Comparison of ENCODE assay signal across 16 cellular contexts in the genomic region with DNA sequence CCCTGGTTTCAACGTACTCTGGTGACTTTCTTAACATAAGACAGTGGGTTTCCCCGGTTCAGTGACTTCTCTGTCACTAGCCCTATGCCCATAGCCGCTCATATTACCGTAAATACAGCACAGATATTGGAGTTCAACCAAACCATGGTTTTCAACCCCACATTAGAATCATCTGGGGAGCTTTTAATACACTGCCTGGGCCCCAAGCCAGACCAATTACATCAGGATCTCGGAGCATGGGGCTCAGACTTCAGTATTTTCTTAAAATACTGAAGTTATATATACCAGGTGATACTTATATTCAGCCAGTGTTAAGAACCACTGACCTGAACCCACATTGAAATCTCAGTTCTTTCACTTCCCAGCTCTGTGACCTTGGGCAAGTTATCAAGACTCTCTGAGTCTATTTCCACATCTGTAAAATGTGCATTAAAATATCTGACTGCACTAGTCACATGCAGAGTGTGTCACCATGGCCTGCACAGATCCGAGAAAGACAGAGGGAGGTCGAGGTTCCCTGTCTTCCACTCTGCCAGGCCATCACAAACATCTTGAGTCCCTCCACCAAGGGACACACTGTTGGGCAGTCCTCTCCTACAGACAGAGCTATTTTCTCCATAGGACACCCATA. TPM values are rescaled to one million over a fixed set of nuclear protein-coding genes. Genes with fewer than 3 reads are reported as not detected.
DNase-seq lines count a peak whose midpoint lies in the region; ATAC-seq, FAIRE-seq and TF ChIP-seq lines count a peak whose summit lies in the region.
"Had no signal": no experiment of that assay in that cellular context is flagged by ENCODE, and none has a peak within 500 bp of the region (broad histone marks: within the 10 kb centered on the region; RNA-seq: fewer than 3 reads in every experiment).

No MANE protein-coding gene starts in this region.

- POLR2A ChIA-PET in HepG2 (lab: Yijun Ruan, JAX) = no interaction called here

- intact Hi-C loops in HepG2 (cut with micrococcal nuclease; ENCODE audit: unreplicated experiment) = no loop called here
- intact Hi-C loops in right lobe of liver (cut with DNase I) = no loop called here
- intact Hi-C loops in activated T-helper 1 cell treated with anti-CD3 and anti-CD28 coated beads, Interleukin-12 subunit alpha, Interleukin-12 subunit beta, Interleukin-2, Interleukin-4 antibody, amounts not matched to agents 30 ng/mL and 10 ng/mL and 1 ng/mL, durations not matched to agents 14 hours and 24 hours and 36 hours (cut with micrococcal nuclease) = no loop called here

- TF ChIP-seq EP300 in HepG2 (IDR thresholded peaks at IDR 0.05; ENCODE audit: low read depth in 2 of 2, low read length in 2 of 2) (no peak), HepG2 (CRISPR knock-in tag; IDR thresholded peaks at IDR 0.05; ENCODE audit: borderline replicate concordance) (no peak)

- no peak for TF ChIP-seq RAD21 in HepG2 (CRISPR knock-in tag; IDR thresholded peaks at IDR 0.05)

- H3K4me1 ChIP-seq in HepG2 (ENCODE audit: insufficient read depth, low read length) (no peaks in the 10 kb centered on the region), right lobe of liver (no peaks in the 10 kb centered on the region)

- FAIRE-seq in HepG2 (lab: Jason Lieb, UNC) = no peak
- FAIRE-seq: H1 had no signal

- no peaks in the 10 kb centered on the region for H3K79me2 ChIP-seq in HepG2 (ENCODE audit: insufficient read depth, low read length)

- no peak overlapping the region for H3K4me3 ChIP-seq in HepG2 (replicated peaks in 1 of 3; ENCODE audit: insufficient read depth in 1 of 3, low read depth in 2 of 3, low read length in 3 of 3)
- H3K4me3 ChIP-seq in right lobe of liver = no peak overlapping the region
- H3K4me3 ChIP-seq in astrocyte of the spinal cord (ENCODE audit: low read depth, low read length) = no peak overlapping the region

- ATAC-seq in HepG2 (no peak), right lobe of liver (no peak), GM21723 (IDR thresholded peaks at IDR 0.05; ENCODE audit: unreplicated experiment) (no peak)

- DNase-seq in HepG2 (ENCODE audit: low spot score) (no peak), right lobe of liver (no peak), astrocyte of the spinal cord (ENCODE audit: low read depth, low spot score) (peak; percentile 15), iris pigment epithelial cell (ENCODE audit: low read depth) (peak; percentile 38), activated gamma-delta T cell (lab: John Stamatoyannopoulos, UW) (no peak), A172 (ENCODE audit: low spot score) (no peak)
- DNase-seq in activated T-helper 1 cell treated with anti-CD3 and anti-CD28 coated beads, Interleukin-12 subunit alpha, Interleukin-12 subunit beta, Interleukin-2, Interleukin-4 antibody, amounts not matched to agents 30 ng/mL and 10 ng/mL and 1 ng/mL, durations not matched to agents 14 hours and 24 hours and 36 hours (ENCODE audit: low spot score) = no peak
- DNase-seq: GF-D8, NCI-H1930, NCI-H2171 treated with DMSO at 0.1 percent for 48 hours, NCI-H510A, NCI-H82, SHP77 treated with DMSO at 0.1 percent for 48 hours had no signal

- no peaks in the 10 kb centered on the region for H3K4me1 Mint-ChIP-seq in activated T-helper 1 cell treated with anti-CD3 and anti-CD28 coated beads, Interleukin-12 subunit alpha, Interleukin-12 subunit beta, Interleukin-2, Interleukin-4 antibody, amounts not matched to agents 30 ng/mL and 10 ng/mL and 1 ng/mL, durations not matched to agents 14 hours and 24 hours and 36 hours (ENCODE audit: low read depth)

- H3K27me3 ChIP-seq in HepG2 (ENCODE audit: control insufficient read depth in 1 of 2, insufficient read depth in 2 of 2, low read length in 2 of 2) (peaks cover 1 to 12% of the 10 kb centered on the region in 2 experiments; a peak in 4 of 5 replicates), right lobe of liver (no peaks in the 10 kb centered on the region)

- no peaks in the 10 kb centered on the region for H3K36me3 ChIP-seq in HepG2 (replicated peaks in 1 of 2; ENCODE audit: control insufficient read depth in 1 of 2, insufficient read depth in 2 of 2, low read length in 2 of 2)
- H3K36me3 ChIP-seq in right lobe of liver = no peaks in the 10 kb centered on the region

- no peak overlapping the region for H3K4me3 Mint-ChIP-seq in activated T-helper 1 cell treated with anti-CD3 and anti-CD28 coated beads, Interleukin-12 subunit alpha, Interleukin-12 subunit beta, Interleukin-2, Interleukin-4 antibody, amounts not matched to agents 30 ng/mL and 10 ng/mL and 1 ng/mL, durations not matched to agents 14 hours and 24 hours and 36 hours

- TF ChIP-seq POLR2A in HepG2 (IDR thresholded peaks at IDR 0.05; ENCODE audit: insufficient read depth in 1 of 2, low read depth in 2 of 2, low read length in 2 of 2) (no peak), right lobe of liver (IDR thresholded peaks at IDR 0.05) (no peak)

- no TSS peak for BruUV-seq in HepG2 (replicated peaks; lab: Mats Ljungman, UMichigan)

- no peak overlapping the region for H3K9ac ChIP-seq in HepG2 (ENCODE audit: insufficient read depth, low read depth, low read length)

- 4% methylated on average over 7 of the region's 7 CpGs for WGBS in HepG2 (ENCODE audit: low lambda C conversion rate)
- WGBS in right lobe of liver (ENCODE audit: insufficient coverage, low coverage, low lambda C conversion rate, missing lambda C conversion rate) = 72% methylated on average over 5 of the region's 7 CpGs

- H3K9me3 Mint-ChIP-seq in activated T-helper 1 cell treated with anti-CD3 and anti-CD28 coated beads, Interleukin-12 subunit alpha, Interleukin-12 subunit beta, Interleukin-2, Interleukin-4 antibody, amounts not matched to agents 30 ng/mL and 10 ng/mL and 1 ng/mL, durations not matched to agents 14 hours and 24 hours and 36 hours = peaks cover 4% of the 10 kb centered on the region

- H4K20me1 ChIP-seq in HepG2 (ENCODE audit: insufficient read depth, low read length) = no peaks in the 10 kb centered on the region

- H3K27ac ChIP-seq in HepG2 (ENCODE audit: extremely low read length, insufficient read depth, low read length) = no peak overlapping the region
- H3K27ac ChIP-seq in right lobe of liver = no peak overlapping the region
- H3K27ac ChIP-seq: 22Rv1 had no signal

- TF ChIP-seq CTCF in HepG2 (CRISPR knock-in tag; IDR thresholded peaks at IDR 0.05) (no peak), right lobe of liver (IDR thresholded peaks at IDR 0.05) (no peak), astrocyte of the spinal cord (IDR thresholded peaks at IDR 0.05; ENCODE audit: low read depth, low read length) (no peak)

- H3K27ac Mint-ChIP-seq in activated T-helper 1 cell treated with anti-CD3 and anti-CD28 coated beads, Interleukin-12 subunit alpha, Interleukin-12 subunit beta, Interleukin-2, Interleukin-4 antibody, amounts not matched to agents 30 ng/mL and 10 ng/mL and 1 ng/mL, durations not matched to agents 14 hours and 24 hours and 36 hours = no peak overlapping the region

- H3K27me3 Mint-ChIP-seq in activated T-helper 1 cell treated with anti-CD3 and anti-CD28 coated beads, Interleukin-12 subunit alpha, Interleukin-12 subunit beta, Interleukin-2, Interleukin-4 antibody, amounts not matched to agents 30 ng/mL and 10 ng/mL and 1 ng/mL, durations not matched to agents 14 hours and 24 hours and 36 hours (ENCODE audit: insufficient read depth) = peaks cover 2% of the 10 kb centered on the region

- in situ Hi-C loops in HepG2 (cut with HindIII; ENCODE audit: extremely low pct_ligation_motif_present, low pct_unique_long_range_greater_than_20kb) (no loop called here), astrocyte of the spinal cord (cut with HindIII; ENCODE audit: low sequenced_read_pairs) (no loop called here)

- no peak overlapping the region for H3K4me2 ChIP-seq in HepG2 (ENCODE audit: low read depth, low read length)

- CTCF ChIA-PET in HepG2 (lab: Yijun Ruan, JAX; ENCODE audit: low intra/inter-chr PET ratio, low total read pairs) = no interaction called here

- H3K9me3 ChIP-seq in HepG2 (ENCODE audit: low read length) (no peaks in the 10 kb centered on the region; the same call in 1 of the 2 replicates), right lobe of liver (no peaks in the 10 kb centered on the region)

- no peak overlapping the region for H2AFZ ChIP-seq in HepG2 (ENCODE audit: low read length)

- H3K36me3 Mint-ChIP-seq in activated T-helper 1 cell treated with anti-CD3 and anti-CD28 coated beads, Interleukin-12 subunit alpha, Interleukin-12 subunit beta, Interleukin-2, Interleukin-4 antibody, amounts not matched to agents 30 ng/mL and 10 ng/mL and 1 ng/mL, durations not matched to agents 14 hours and 24 hours and 36 hours (ENCODE audit: low read depth) = no peaks in the 10 kb centered on the region

RNA-seq across cellular contexts. Expression of gene IPO5, which starts 32.2 kb away (rescaled TPM):
- total RNA-seq in HepG2 (2016; rRNA removed; fragmentation: Illumina TruSeq; extraction: Trizol) (242 and 411 TPM in 2 replicates), right lobe of liver (10 to 100 TPM; 36.0 to 52.3 (median 45.2) TPM)
- 30.4 and 32.9 TPM in 2 replicates for total RNA-seq in HepG2 (2016; cell fraction: cytosol; rRNA removed; fragmentation: Illumina TruSeq; extraction: Trizol; ENCODE audit: low read depth)
- total RNA-seq in HepG2 (2016; cell fraction: insoluble cytoplasmic fraction; rRNA removed; fragmentation: Illumina TruSeq; extraction: Trizol) = 233 and 406 TPM in 2 replicates
- total RNA-seq in HepG2 (2016; cell fraction: membrane; rRNA removed; fragmentation: Illumina TruSeq; extraction: Trizol) = 125 and 157 TPM in 2 replicates
- 159 and 178 TPM in 2 replicates for total RNA-seq in HepG2 (2016; cell fraction: nucleus; rRNA removed; fragmentation: Illumina TruSeq; extraction: Trizol)
- polyA plus RNA-seq in HepG2 (2011; rRNA removed) = 117 and 155 TPM in 2 replicates
- polyA plus RNA-seq in HepG2 (2011; cell fraction: cytosol; rRNA removed) = 89.3 and 105 TPM in 2 replicates
- polyA plus RNA-seq in HepG2 (2011; cell fraction: nucleus; rRNA removed) = 70.8 and 78.2 TPM in 2 replicates
- 144 and 179 TPM in 2 replicates for polyA plus RNA-seq in HepG2 (2012)
- polyA plus RNA-seq in HepG2 (2016; cell fraction: cytosol; fragmentation: Illumina TruSeq; extraction: Trizol; ENCODE audit: low read depth) = 16.3 and 18.7 TPM in 2 replicates
- polyA plus RNA-seq in HepG2 (2016; cell fraction: insoluble cytoplasmic fraction; fragmentation: Illumina TruSeq; extraction: Trizol; ENCODE audit: low read depth) = 212 and 229 TPM in 2 replicates
- 53.5 and 68.8 TPM in 2 replicates for polyA plus RNA-seq in HepG2 (2016; cell fraction: membrane; fragmentation: Illumina TruSeq; extraction: Trizol; ENCODE audit: low read depth)
- polyA plus RNA-seq in HepG2 (2016; cell fraction: nucleus; fragmentation: Illumina TruSeq; extraction: Trizol; ENCODE audit: insufficient read depth, low read depth) = 147 TPM in 2 replicates
- polyA minus RNA-seq in HepG2 (2011; rRNA and poly(A)+ RNA removed; ENCODE audit: low replicate concordance) = 162 and 233 TPM in 2 replicates
- polyA minus RNA-seq in HepG2 (2011; cell fraction: cytosol; rRNA and poly(A)+ RNA removed) = 193 and 207 TPM in 2 replicates
- polyA minus RNA-seq in HepG2 (2011; cell fraction: nucleus; rRNA and poly(A)+ RNA removed) = 174 and 191 TPM in 2 replicates
- 160 and 190 TPM in 2 replicates for total RNA-seq in A172 (2014; rRNA removed; shearing (Covaris generic))
- total RNA-seq in activated T-helper 1 cell treated with anti-CD3 and anti-CD28 coated beads, Interleukin-12 subunit alpha, Interleukin-12 subunit beta, Interleukin-2, Interleukin-4 antibody, amounts not matched to agents 30 ng/mL and 10 ng/mL and 1 ng/mL, durations not matched to agents 14 hours and 24 hours and 36 hours = 210 and 226 TPM in 2 replicates

Comparison
In these comparisons a context has a peak if more than half of its experiments do, and no peak if none do; other contexts are left out.
1. DNase-seq: peak in astrocyte of the spinal cord (single experiment) and iris pigment epithelial cell (single experiment); none in HepG2 (single experiment), right lobe of liver (0 of 3), activated gamma-delta T cell (single experiment), A172 (single experiment) and activated T-helper 1 cell treated with anti-CD3 and anti-CD28 coated beads, Interleukin-12 subunit alpha, Interleukin-12 subunit beta, Interleukin-2, Interleukin-4 antibody, amounts not matched to agents 30 ng/mL and 10 ng/mL and 1 ng/mL, durations not matched to agents 14 hours and 24 hours and 36 hours (single experiment).